In genomic region chr19:18117692-18118378, GRCh38 we compare ENCODE assay signal across 8 cellular contexts. TPM values are rescaled to one million over a fixed set of nuclear protein-coding genes. Genes with fewer than 3 reads are reported as not detected.
A peak's percentile ranks its signal among the peaks of the same experiment; 100 is the strongest.
DNase-seq lines count a peak whose midpoint lies in the region; ATAC-seq and TF ChIP-seq lines count a peak whose summit lies in the region.

No MANE protein-coding gene starts in this region.

- H3K4me1 Mint-ChIP-seq in dendritic cell treated with granulocyte-macrophage colony-stimulating factor and Interleukin-4, amounts not matched to agents 40 ng/mL and 50 ng/mL, for 4 days (ENCODE audit: low read depth), result peaks cover 65% of the 10 kb centered on the region

- H3K27ac Mint-ChIP-seq in dendritic cell treated with granulocyte-macrophage colony-stimulating factor and Interleukin-4, amounts not matched to agents 40 ng/mL and 50 ng/mL, for 4 days, result peak overlapping the region; percentile 76

- peak; percentile 92 for ATAC-seq in GM19025 (IDR thresholded peaks at IDR 0.05; ENCODE audit: low read depth, unreplicated experiment)
- ATAC-seq in HG03432 (IDR thresholded peaks at IDR 0.05; ENCODE audit: unreplicated experiment), result peak; percentile 86

- intact Hi-C loops in dendritic cell treated with granulocyte-macrophage colony-stimulating factor and Interleukin-4, amounts not matched to agents 40 ng/mL and 50 ng/mL, for 4 days (cut with micrococcal nuclease), result loop anchor here (5.0 kb wide), 1 partner anchor 34 kb away; the partner anchor contains the start of gene PIK3R2

- peaks cover 68% of the 10 kb centered on the region for H3K36me3 Mint-ChIP-seq in dendritic cell treated with granulocyte-macrophage colony-stimulating factor and Interleukin-4, amounts not matched to agents 40 ng/mL and 50 ng/mL, for 4 days (ENCODE audit: low read depth)

- H3K27me3 ChIP-seq in liver (ENCODE audit: control insufficient read depth in 4 of 4, insufficient read depth in 4 of 4, low read length in 3 of 4), result no peaks in the 10 kb centered on the region

- peak overlapping the region; percentile 18 to 73 (median 26) for H3K4me3 ChIP-seq in liver (ENCODE audit: low read depth in 1 of 3, low read length in 3 of 3)

- H3K9me3 ChIP-seq in liver (ENCODE audit: control insufficient read depth in 4 of 4, low read length in 3 of 4), result no peaks in the 10 kb centered on the region

- H3K4me3 Mint-ChIP-seq in dendritic cell treated with granulocyte-macrophage colony-stimulating factor and Interleukin-4, amounts not matched to agents 40 ng/mL and 50 ng/mL, for 4 days, result peak overlapping the region; percentile 83

- H3K36me3 ChIP-seq in liver (ENCODE audit: control insufficient read depth in 4 of 4, insufficient read depth in 3 of 4, low read depth in 1 of 4, low read length in 3 of 4), result peaks cover 3 to 10% (median 3%) of the 10 kb centered on the region in 4 donors

- H3K27ac ChIP-seq in liver (ENCODE audit: low read depth in 1 of 2, low read length in 2 of 2), result peak overlapping the region; percentile 12 to 56

- DNase-seq in AG08396 (ENCODE audit: low spot score) (peak; percentile 100), NCI-H526 treated with DMSO at 0.1 percent for 48 hours (lab: John Stamatoyannopoulos, UW) (peak; percentile 3)
- peak; percentile 95 for DNase-seq in activated CD4-positive, alpha-beta T cell treated with anti-CD3 and anti-CD28 coated beads, Interleukin-2, amount 50 U/mL, for 1 hour
- DNase-seq in stimulated activated CD4-positive, alpha-beta T cell treated with anti-CD3 and anti-CD28 coated beads, Interleukin-2, amount 100 ng/mL, for 4 hours (ENCODE audit: low read depth), result peak; percentile 93

- TF ChIP-seq RAD21 in liver (IDR thresholded peaks at IDR 0.05), result no peak

- H3K9ac ChIP-seq in liver (ENCODE audit: low read depth in 1 of 2, low read length in 2 of 2), result peak overlapping the region; percentile 39 to 64

- TF ChIP-seq CTCF in liver (IDR thresholded peaks at IDR 0.05; ENCODE audit: low read depth, low read length, missing input control), result no peak

- 1% methylated on average over 86 of the region's 86 CpGs for WGBS in liver

- peaks cover 5 to 44% (median 25%) of the 10 kb centered on the region in 4 donors for H3K4me1 ChIP-seq in liver (ENCODE audit: control insufficient read depth in 4 of 4, insufficient read depth in 4 of 4, low read length in 3 of 4)

- no peaks in the 10 kb centered on the region for H3K9me3 Mint-ChIP-seq in dendritic cell treated with granulocyte-macrophage colony-stimulating factor and Interleukin-4, amounts not matched to agents 40 ng/mL and 50 ng/mL, for 4 days

- H3K27me3 Mint-ChIP-seq in dendritic cell treated with granulocyte-macrophage colony-stimulating factor and Interleukin-4, amounts not matched to agents 40 ng/mL and 50 ng/mL, for 4 days, result no peaks in the 10 kb centered on the region

TF ChIP-seq in liver, 16 proteins besides CTCF, POLR2A, EP300 and RAD21:
- no peak for TF ChIP-seq YY1 (IDR thresholded peaks at IDR 0.05)
- no peak for TF ChIP-seq EGR1 (IDR thresholded peaks at IDR 0.05; ENCODE audit: low read depth in 2 of 2)
- no peak for TF ChIP-seq FOXA2 (IDR thresholded peaks at IDR 0.05)
- no peak for TF ChIP-seq REST (IDR thresholded peaks at IDR 0.05)
- no peak for TF ChIP-seq SP1 (IDR thresholded peaks at IDR 0.05)
- no peak for TF ChIP-seq RXRA (IDR thresholded peaks at IDR 0.05)
- TF ChIP-seq HNF4A (conservative IDR thresholded peaks at IDR 0.05), result no peak
- no peak for TF ChIP-seq FOXA1 (IDR thresholded peaks at IDR 0.05)
- no peak for TF ChIP-seq JUND (IDR thresholded peaks at IDR 0.05)
- TF ChIP-seq MAX (IDR thresholded peaks at IDR 0.05), result no peak
- TF ChIP-seq ATF3 (IDR thresholded peaks at IDR 0.05), result no peak
- no peak for TF ChIP-seq HNF4G (IDR thresholded peaks at IDR 0.05)

RNA-seq across cellular contexts. Expression of gene MAST3, which starts 20.3 kb away (rescaled TPM):
- 10 to 100 TPM in 1 of 2 donors, 1 to 10 TPM in 1; 8.6 to 10.6 TPM for total RNA-seq in liver
- 1 to 10 TPM; 4.3 to 4.7 TPM for polyA plus RNA-seq in liver

RNA-seq across cellular contexts. Expression of gene IL12RB1, which starts 31.1 kb away (rescaled TPM):
- total RNA-seq in liver, result 1 to 10 TPM; 1.3 to 2.4 TPM
- polyA plus RNA-seq in liver, result under 1 TPM; 0.43 to 0.90 TPM

RNA-seq across cellular contexts. Expression of gene PIK3R2, which starts 35.1 kb away (rescaled TPM):
- 10 to 100 TPM in 1 of 2 donors, 1 to 10 TPM in 1; 9.1 to 37.8 TPM for total RNA-seq in liver
- polyA plus RNA-seq in liver, result 1 to 10 TPM; 1.5 to 6.2 TPM

RNA-seq across cellular contexts. Expression of gene IFI30, which starts 55.8 kb away (rescaled TPM):
- total RNA-seq in liver, result 100 to 1,000 TPM in 1 of 2 donors, 10 to 100 TPM in 1; 60.2 to 129 TPM
- polyA plus RNA-seq in liver, result 100 to 1,000 TPM in 1 of 2 donors, 10 to 100 TPM in 1; 89.0 to 130 TPM

Comparison
In these comparisons a context has a peak if more than half of its experiments do, and no peak if none do; other contexts are left out.
1. Peak in every context shown above with its lines: DNase-seq, ATAC-seq, H3K4me3 ChIP-seq and H3K27ac ChIP-seq.
2. DNase-seq: peak in every context shown above with its lines; median percentile 100 in AG08396; 95 in activated CD4-positive, alpha-beta T cell treated with anti-CD3 and anti-CD28 coated beads, Interleukin-2, amount 50 U/mL, for 1 hour; 93 in stimulated activated CD4-positive, alpha-beta T cell treated with anti-CD3 and anti-CD28 coated beads, Interleukin-2, amount 100 ng/mL, for 4 hours; 3 in NCI-H526 treated with DMSO at 0.1 percent for 48 hours.